23 cellular contexts compared by ENCODE assay signal in genomic region chr15:101450561-101451145, GRCh38. TPM values are rescaled to one million over a fixed set of nuclear protein-coding genes. Genes with fewer than 3 reads are reported as not detected.
DNase-seq lines count a peak whose midpoint lies in the region; ATAC-seq, FAIRE-seq and TF ChIP-seq lines count a peak whose summit lies in the region.
"Had no signal": no experiment of that assay in that cellular context is flagged by ENCODE, and none has a peak within 500 bp of the region (broad histone marks: within the 10 kb centered on the region; RNA-seq: fewer than 3 reads in every experiment).

No MANE protein-coding gene starts in this region.

- no peak for TF ChIP-seq POLR2A in gastrocnemius medialis (IDR thresholded peaks at IDR 0.05)
- TF ChIP-seq POLR2A in esophagus squamous epithelium (IDR thresholded peaks at IDR 0.05), result no peak

- no peaks in the 10 kb centered on the region for H3K36me3 Mint-ChIP-seq in CD14-positive monocyte
- H3K36me3 Mint-ChIP-seq in activated naive CD8-positive, alpha-beta T cell treated with anti-CD3 and anti-CD28 coated beads, Interleukin-2, amount 50 U/mL, for 24 hours (ENCODE audit: low read depth), result no peaks in the 10 kb centered on the region
- H3K36me3 Mint-ChIP-seq in activated T-cell treated with anti-CD3 and anti-CD28 coated beads, Interleukin-2, amount 50 U/mL, for 24 hours (ENCODE audit: low read depth), result no peaks in the 10 kb centered on the region
- H3K36me3 Mint-ChIP-seq: activated CD8-positive, alpha-beta memory T cell treated with anti-CD3 and anti-CD28 coated beads, Interleukin-2, amount 10 ng/mL, durations not matched to agents 7 days and 5 days; CD8-positive, alpha-beta T cell had no signal

- H3K4me1 ChIP-seq in kidney (ENCODE audit: control insufficient read depth in 1 of 2, insufficient read depth in 1 of 2, low read depth in 1 of 2, low read length in 2 of 2) (peaks cover 4 to 5% of the 10 kb centered on the region in 2 donors), gastrocnemius medialis (peaks cover 40 to 49% of the 10 kb centered on the region in 2 donors), esophagus squamous epithelium (peaks cover 0 to 30% (median 7%) of the 10 kb centered on the region in 3 donors)
- H3K4me1 ChIP-seq in effector memory CD4-positive, alpha-beta T cell (ENCODE audit: control insufficient read depth, insufficient read depth, low read length, poor library complexity, severe bottlenecking), result no peaks in the 10 kb centered on the region
- H3K4me1 ChIP-seq: breast epithelium, Peyer's patch had no signal

- H3K27ac Mint-ChIP-seq in CD14-positive monocyte, result peak overlapping the region in 6 of 7 donors; percentile 37 to 87 (median 77)
- H3K27ac Mint-ChIP-seq in activated naive CD8-positive, alpha-beta T cell treated with anti-CD3 and anti-CD28 coated beads, Interleukin-2, amount 50 U/mL, for 24 hours, result peak overlapping the region; percentile 15
- no peak overlapping the region for H3K27ac Mint-ChIP-seq in activated T-cell treated with anti-CD3 and anti-CD28 coated beads, Interleukin-2, amount 50 U/mL, for 24 hours
- H3K27ac Mint-ChIP-seq: activated CD4-positive, alpha-beta T cell treated with anti-CD3 and anti-CD28 coated beads for 36 hours; activated CD8-positive, alpha-beta memory T cell treated with anti-CD3 and anti-CD28 coated beads, Interleukin-2, amount 10 ng/mL, durations not matched to agents 7 days and 5 days; activated T-helper 2 cell treated with anti-CD3 and anti-CD28 coated beads, Interferon-gamma antibody, Interleukin-2, Interleukin-4, amounts not matched to agents 10 μg/mL and 5 μg/mL and 100 μg/mL, durations not matched to agents 14 hours and 24 hours and 36 hours; CD8-positive, alpha-beta T cell had no signal

- intact Hi-C loops in CD14-positive monocyte (cut with micrococcal nuclease) (loop anchor here in 1 of 2 donors (10.0 kb wide), 1 partner anchor 204 kb away; the partner anchor contains the start of gene TM2D3), kidney (cut with DNase I) (no loop called here), gastrocnemius medialis (cut with DNase I; ENCODE audit: low total_unique reads) (loop anchor here (5.0 to 10.0 kb wide), 2 partner anchors 173 to 194 kb away; partner anchors contain the start of gene SELENOS), esophagus squamous epithelium (cut with DNase I) (no loop called here)

- H3K27ac ChIP-seq in kidney (ENCODE audit: low read depth in 2 of 2, low read length in 2 of 2), result no peak overlapping the region
- H3K27ac ChIP-seq in gastrocnemius medialis, result peak overlapping the region in 3 of 4 donors; percentile 7 to 94 (median 32)
- no peak overlapping the region for H3K27ac ChIP-seq in effector memory CD4-positive, alpha-beta T cell (ENCODE audit: insufficient read depth, low read length, poor library complexity, severe bottlenecking)
- H3K27ac ChIP-seq in esophagus squamous epithelium, result peak overlapping the region in 2 of 4 donors; percentile 25 to 70
- H3K27ac ChIP-seq: thoracic aorta had no signal

- H3K27me3 ChIP-seq in gastrocnemius medialis, result no peaks in the 10 kb centered on the region
- H3K27me3 ChIP-seq in effector memory CD4-positive, alpha-beta T cell (replicated peaks; ENCODE audit: control insufficient read depth, insufficient read depth, low read length, poor library complexity, severe bottlenecking), result peaks cover 5% of the 10 kb centered on the region
- H3K27me3 ChIP-seq in esophagus squamous epithelium, result peaks cover 0 to 18% (median 0%) of the 10 kb centered on the region in 4 donors
- H3K27me3 ChIP-seq: breast epithelium, Peyer's patch had no signal

- peaks cover 2 to 6% (median 5%) of the 10 kb centered on the region in 3 donors for H3K27me3 Mint-ChIP-seq in CD14-positive monocyte (ENCODE audit: low read depth in 3 of 3)
- peaks cover 31% of the 10 kb centered on the region for H3K27me3 Mint-ChIP-seq in activated naive CD8-positive, alpha-beta T cell treated with anti-CD3 and anti-CD28 coated beads, Interleukin-2, amount 50 U/mL, for 24 hours
- H3K27me3 Mint-ChIP-seq in activated T-cell treated with anti-CD3 and anti-CD28 coated beads, Interleukin-2, amount 50 U/mL, for 24 hours, result peaks cover 44% of the 10 kb centered on the region

- 78 to 91% methylated on average over 5 to 7 of the region's 13 CpGs for WGBS in esophagus squamous epithelium, 2 donors

- DNase-seq in CD14-positive monocyte (ENCODE audit: low spot score) (no peak), kidney (peak; percentile 57), gastrocnemius medialis (no peak), esophagus squamous epithelium (lab: John Stamatoyannopoulos, UW) (no peak), cortex of kidney (lab: John Stamatoyannopoulos, UW) (no peak)
- DNase-seq in activated naive CD8-positive, alpha-beta T cell treated with anti-CD3 and anti-CD28 coated beads, Interleukin-2, amount 50 U/mL, for 24 hours, result no peak
- DNase-seq in activated T-cell treated with anti-CD3 and anti-CD28 coated beads, Interleukin-2, amount 50 U/mL, for 24 hours, result no peak
- no peak for DNase-seq in effector memory CD4-positive, alpha-beta T cell
- DNase-seq: activated CD8-positive, alpha-beta memory T cell treated with anti-CD3 and anti-CD28 coated beads, Interleukin-2, amount 10 ng/mL, durations not matched to agents 7 days and 5 days; CD8-positive, alpha-beta T cell; DMS79; NCI-H2081 treated with DMSO at 0.1 percent for 48 hours; NCI-H446 treated with DMSO at 0.1 percent for 48 hours; Peyer's patch had no signal

- ATAC-seq in activated naive CD8-positive, alpha-beta T cell treated with anti-CD3 and anti-CD28 coated beads, Interleukin-2, amount 50 U/mL, for 24 hours, result no peak
- no peak for ATAC-seq in gastrocnemius medialis
- ATAC-seq: activated CD4-positive, alpha-beta T cell treated with anti-CD3 and anti-CD28 coated beads for 36 hours; activated CD8-positive, alpha-beta memory T cell treated with anti-CD3 and anti-CD28 coated beads, Interleukin-2, amount 10 ng/mL, durations not matched to agents 7 days and 5 days; CD8-positive, alpha-beta T cell; GM12878 had no signal

- H3K36me3 ChIP-seq in kidney (ENCODE audit: control insufficient read depth in 1 of 2, insufficient read depth in 2 of 2, low read length in 2 of 2) (no peaks in the 10 kb centered on the region), gastrocnemius medialis (no peaks in the 10 kb centered on the region), esophagus squamous epithelium (no peaks in the 10 kb centered on the region)
- H3K36me3 ChIP-seq in effector memory CD4-positive, alpha-beta T cell (ENCODE audit: control insufficient read depth, insufficient read depth, low read length), result no peaks in the 10 kb centered on the region
- H3K36me3 ChIP-seq: breast epithelium, Peyer's patch, thoracic aorta had no signal

- in situ Hi-C loops in gastrocnemius medialis (cut with MboI; ENCODE audit: low sequenced_read_pairs in 4 of 4), result no loop called here

- no peak overlapping the region for H3K9ac ChIP-seq in kidney (ENCODE audit: low read length in 2 of 2)
- H3K9ac ChIP-seq: GM23248 had no signal

- H3K4me3 ChIP-seq in kidney (ENCODE audit: low read length in 2 of 2) (no peak overlapping the region), gastrocnemius medialis (no peak overlapping the region), esophagus squamous epithelium (no peak overlapping the region)
- H3K4me3 ChIP-seq in effector memory CD4-positive, alpha-beta T cell (ENCODE audit: insufficient read depth, low read depth, low read length, poor library complexity, severe bottlenecking), result no peak overlapping the region
- H3K4me3 ChIP-seq: breast epithelium, GM12878, GM23248, Peyer's patch, thoracic aorta had no signal

- H3K9me3 ChIP-seq in kidney (ENCODE audit: control insufficient read depth in 1 of 2, low read length in 2 of 2), result no peaks in the 10 kb centered on the region
- H3K9me3 ChIP-seq in gastrocnemius medialis, result no peaks in the 10 kb centered on the region
- no peaks in the 10 kb centered on the region for H3K9me3 ChIP-seq in effector memory CD4-positive, alpha-beta T cell (ENCODE audit: control insufficient read depth, low read length)
- H3K9me3 ChIP-seq in esophagus squamous epithelium, result no peaks in the 10 kb centered on the region
- H3K9me3 ChIP-seq: breast epithelium, Peyer's patch, thoracic aorta had no signal

- peaks cover 0 to 2% (median 0%) of the 10 kb centered on the region in 7 donors for H3K9me3 Mint-ChIP-seq in CD14-positive monocyte
- H3K9me3 Mint-ChIP-seq in activated naive CD8-positive, alpha-beta T cell treated with anti-CD3 and anti-CD28 coated beads, Interleukin-2, amount 50 U/mL, for 24 hours, result no peaks in the 10 kb centered on the region
- no peaks in the 10 kb centered on the region for H3K9me3 Mint-ChIP-seq in activated T-cell treated with anti-CD3 and anti-CD28 coated beads, Interleukin-2, amount 50 U/mL, for 24 hours
- H3K9me3 Mint-ChIP-seq: activated T-helper 2 cell treated with anti-CD3 and anti-CD28 coated beads, Interferon-gamma antibody, Interleukin-2, Interleukin-4, amounts not matched to agents 10 μg/mL and 5 μg/mL and 100 μg/mL, durations not matched to agents 14 hours and 24 hours and 36 hours; CD8-positive, alpha-beta T cell; neural crest cell had no signal

- H3K4me3 Mint-ChIP-seq in CD14-positive monocyte, result peak overlapping the region in 1 of 2 donors; percentile 86
- H3K4me3 Mint-ChIP-seq in activated naive CD8-positive, alpha-beta T cell treated with anti-CD3 and anti-CD28 coated beads, Interleukin-2, amount 50 U/mL, for 24 hours, result no peak overlapping the region
- H3K4me3 Mint-ChIP-seq in activated T-cell treated with anti-CD3 and anti-CD28 coated beads, Interleukin-2, amount 50 U/mL, for 24 hours, result no peak overlapping the region
- H3K4me3 Mint-ChIP-seq: activated CD4-positive, alpha-beta T cell treated with anti-CD3 and anti-CD28 coated beads for 36 hours; activated CD8-positive, alpha-beta memory T cell treated with anti-CD3 and anti-CD28 coated beads, Interleukin-2, amount 10 ng/mL, durations not matched to agents 7 days and 5 days; CD8-positive, alpha-beta T cell; neural crest cell had no signal

- TF ChIP-seq CTCF in CD14-positive monocyte (IDR thresholded peaks at IDR 0.05) (no peak), kidney (IDR thresholded peaks at IDR 0.05; ENCODE audit: borderline replicate concordance, extremely low read depth, insufficient read depth) (no peak), gastrocnemius medialis (IDR thresholded peaks at IDR 0.05 in 4 of 5, conservative IDR thresholded peaks at IDR 0.05 in 1 of 5) (no peak), esophagus squamous epithelium (IDR thresholded peaks at IDR 0.05) (no peak)

- no peak for FAIRE-seq in kidney (lab: Jason Lieb, UNC)
- FAIRE-seq: endothelial cell of umbilical vein, GM12878, TTC549 had no signal

- H3K4me1 Mint-ChIP-seq in CD14-positive monocyte, result peaks cover 61% of the 10 kb centered on the region
- H3K4me1 Mint-ChIP-seq in activated naive CD8-positive, alpha-beta T cell treated with anti-CD3 and anti-CD28 coated beads, Interleukin-2, amount 50 U/mL, for 24 hours, result peaks cover 20% of the 10 kb centered on the region
- peaks cover 9% of the 10 kb centered on the region for H3K4me1 Mint-ChIP-seq in activated T-cell treated with anti-CD3 and anti-CD28 coated beads, Interleukin-2, amount 50 U/mL, for 24 hours (ENCODE audit: low read depth)

RNA-seq across cellular contexts. Expression of gene PCSK6, which starts 38.9 kb away (rescaled TPM):
- polyA plus RNA-seq in CD14-positive monocyte (under 1 TPM; 0.05 to 0.10 TPM), kidney (ENCODE audit: insufficient read depth, low read depth, low replicate concordance) (3.8 TPM)
- total RNA-seq in kidney (7.3 TPM), gastrocnemius medialis (10 to 100 TPM; 12.8 to 46.0 (median 23.6) TPM), esophagus squamous epithelium (10 to 100 TPM in 1 of 4 donors, 1 to 10 TPM in 3; 5.1 to 13.8 (median 9.2) TPM)
- total RNA-seq: GM23248 had no signal

Comparison
In these comparisons a context has a peak if more than half of its experiments do, and no peak if none do; other contexts are left out.
1. H3K27ac ChIP-seq: peak in gastrocnemius medialis (3 of 4); none in kidney (0 of 2) and effector memory CD4-positive, alpha-beta T cell (single experiment).